8 cellular contexts compared by ENCODE assay signal in the genomic region with DNA sequence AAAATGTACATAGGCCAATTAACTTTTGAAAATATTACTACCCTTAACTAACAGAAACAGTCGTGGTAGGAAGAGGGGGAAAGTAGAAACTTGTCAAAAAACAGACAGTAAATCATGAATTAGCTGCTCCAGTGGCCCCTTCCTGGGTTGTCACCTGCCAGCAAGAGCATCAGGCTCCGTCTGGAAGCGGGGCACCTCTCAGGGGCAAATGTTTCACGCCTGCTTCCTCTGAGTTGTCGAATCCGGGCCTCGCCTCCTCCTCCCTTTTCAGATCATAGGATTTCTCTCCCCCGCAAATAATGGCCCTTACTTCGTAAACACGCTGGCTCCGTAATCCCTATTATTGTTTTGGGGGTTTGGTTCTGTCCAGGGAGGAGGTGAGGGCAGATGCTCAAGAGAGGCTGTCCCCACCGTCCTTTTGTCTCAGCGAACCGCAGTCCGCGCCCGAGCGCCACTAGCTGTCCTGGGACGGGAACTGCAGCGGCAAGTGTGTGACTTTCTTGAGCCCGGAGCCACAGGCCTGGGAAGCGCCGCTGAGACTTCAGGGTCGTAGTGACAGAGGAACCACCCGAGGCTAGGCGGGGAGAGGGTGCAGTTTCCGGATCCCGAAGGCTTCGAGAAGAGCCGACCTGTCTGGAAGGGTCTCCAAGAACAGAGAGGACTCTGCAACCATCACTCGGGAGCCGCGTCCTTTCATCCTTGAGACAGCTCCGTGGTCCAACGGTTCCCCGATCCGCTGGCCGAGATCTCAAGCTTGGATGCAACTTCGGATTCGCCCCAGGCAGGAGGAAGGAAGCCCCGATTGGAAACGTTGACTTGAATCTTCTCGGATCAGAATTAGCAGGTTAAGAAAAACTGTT.
A peak's percentile ranks its signal among the peaks of the same experiment; 100 is the strongest.
DNase-seq lines count a peak whose midpoint lies in the region; ATAC-seq and TF ChIP-seq lines count a peak whose summit lies in the region.

No MANE protein-coding gene starts in this region.

- intact Hi-C loops in left colon (cut with DNase I, micrococcal nuclease) = no loop called here

- no peak for DNase-seq in AG09319 (ENCODE audit: extremely low read depth, low read depth)
- peak; percentile 60 for DNase-seq in NCI-H226
- peak; percentile 58 for DNase-seq in activated CD4-positive, CD25-positive, alpha-beta regulatory T cell treated with anti-CD3 and anti-CD28 coated beads, Interleukin-2, amount 50 U/mL, for 16 hours (ENCODE audit: low read depth, low spot score)
- DNase-seq in cerebellar cortex (ENCODE audit: low spot score) = peak; percentile 94
- DNase-seq in left colon = peak; percentile 63 to 89
- peak; percentile 83 to 85 for DNase-seq in stimulated activated CD4-positive, alpha-beta T cell treated with anti-CD3 and anti-CD28 coated beads, Interleukin-2, amount 100 ng/mL, for 24 hours

- ATAC-seq in GM18870 (IDR thresholded peaks at IDR 0.05; ENCODE audit: unreplicated experiment) = peak; percentile 36
- peak; percentile 61 for ATAC-seq in HG03139 (IDR thresholded peaks at IDR 0.05; ENCODE audit: unreplicated experiment)
- peak; percentile 92 for ATAC-seq in left colon

- peak; percentile 69 for TF ChIP-seq CTCF in AG09319 (IDR thresholded peaks at IDR 0.05; ENCODE audit: low read depth, low read length)

Comparison
In these comparisons a context has a peak if more than half of its experiments do, and no peak if none do; other contexts are left out.
1. ATAC-seq: peak in every context shown above with its lines; median percentile 92 in left colon; 61 in HG03139; 36 in GM18870.